2 cellular contexts compared by ENCODE assay signal in genomic region chr9:122220673-122221222, GRCh38.
TF ChIP-seq lines count a peak whose summit lies in the region.

No MANE protein-coding gene starts in this region.

TF ChIP-seq in HepG2, 621 proteins besides CTCF, POLR2A, EP300 and RAD21:
- TF ChIP-seq ZFP90 (CRISPR knock-in tag; IDR thresholded peaks at IDR 0.05; ENCODE audit: borderline replicate concordance) (no peak), CBX2 (IDR thresholded peaks at IDR 0.05; ENCODE audit: low read depth, low read length) (peak; percentile 51; the same call in 1 of the 2 replicates), CBX2 (CRISPR knock-in tag; IDR thresholded peaks at IDR 0.05; ENCODE audit: low read depth) (no peak), MAZ (IDR thresholded peaks at IDR 0.05; ENCODE audit: borderline replicate concordance, low read depth, low read length) (no peak), MAZ (CRISPR knock-in tag; IDR thresholded peaks at IDR 0.05; ENCODE audit: low read depth) (no peak)

TF ChIP-seq in WTC11, 78 proteins besides CTCF, POLR2A, EP300 and RAD21:
- TF ChIP-seq FOXP4 (CRISPR knock-in tag; IDR thresholded peaks at IDR 0.05) (no peak), FOXK1 (CRISPR knock-in tag; IDR thresholded peaks at IDR 0.05) (no peak), ZSCAN18 (CRISPR knock-in tag; IDR thresholded peaks at IDR 0.05) (no peak), JUN (CRISPR knock-in tag; IDR thresholded peaks at IDR 0.05) (no peak), MLX (CRISPR knock-in tag; IDR thresholded peaks at IDR 0.05) (no peak), E2F5 (CRISPR knock-in tag; IDR thresholded peaks at IDR 0.05) (no peak), AFF4 (CRISPR knock-in tag; IDR thresholded peaks at IDR 0.05; ENCODE audit: borderline replicate concordance) (no peak), EMX1 (CRISPR knock-in tag; IDR thresholded peaks at IDR 0.05) (no peak), SOX15 (CRISPR knock-in tag; IDR thresholded peaks at IDR 0.05) (no peak), ZNF121 (CRISPR knock-in tag; IDR thresholded peaks at IDR 0.05) (no peak), NR2C2 (CRISPR knock-in tag; IDR thresholded peaks at IDR 0.05) (no peak), ZNF317 (CRISPR knock-in tag; IDR thresholded peaks at IDR 0.05; ENCODE audit: borderline replicate concordance, low read depth) (no peak), ZNF671 (CRISPR knock-in tag; IDR thresholded peaks at IDR 0.05) (no peak), GTF2I (CRISPR knock-in tag; conservative IDR thresholded peaks at IDR 0.05) (no peak), ZBTB43 (CRISPR knock-in tag; IDR thresholded peaks at IDR 0.05) (no peak), NFE2L1 (CRISPR knock-in tag; IDR thresholded peaks at IDR 0.05) (no peak), SMAD4 (CRISPR knock-in tag; IDR thresholded peaks at IDR 0.05) (no peak)
- TF ChIP-seq, protein P1, sequence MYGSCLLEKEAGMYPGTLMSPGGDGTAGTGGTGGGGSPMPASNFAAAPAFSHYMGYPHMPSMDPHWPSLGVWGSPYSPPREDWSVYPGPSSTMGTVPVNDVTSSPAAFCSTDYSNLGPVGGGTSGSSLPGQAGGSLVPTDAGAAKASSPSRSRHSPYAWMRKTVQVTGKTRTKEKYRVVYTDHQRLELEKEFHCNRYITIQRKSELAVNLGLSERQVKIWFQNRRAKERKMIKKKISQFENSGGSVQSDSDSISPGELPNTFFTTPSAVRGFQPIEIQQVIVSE (CRISPR knock-in tag; IDR thresholded peaks at IDR 0.05; ENCODE audit: borderline replicate concordance), result no peak
- TF ChIP-seq, protein P2, sequence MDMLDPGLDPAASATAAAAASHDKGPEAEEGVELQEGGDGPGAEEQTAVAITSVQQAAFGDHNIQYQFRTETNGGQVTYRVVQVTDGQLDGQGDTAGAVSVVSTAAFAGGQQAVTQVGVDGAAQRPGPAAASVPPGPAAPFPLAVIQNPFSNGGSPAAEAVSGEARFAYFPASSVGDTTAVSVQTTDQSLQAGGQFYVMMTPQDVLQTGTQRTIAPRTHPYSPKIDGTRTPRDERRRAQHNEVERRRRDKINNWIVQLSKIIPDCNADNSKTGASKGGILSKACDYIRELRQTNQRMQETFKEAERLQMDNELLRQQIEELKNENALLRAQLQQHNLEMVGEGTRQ (CRISPR knock-in tag; IDR thresholded peaks at IDR 0.05), result no peak
- TF ChIP-seq, protein P3, sequence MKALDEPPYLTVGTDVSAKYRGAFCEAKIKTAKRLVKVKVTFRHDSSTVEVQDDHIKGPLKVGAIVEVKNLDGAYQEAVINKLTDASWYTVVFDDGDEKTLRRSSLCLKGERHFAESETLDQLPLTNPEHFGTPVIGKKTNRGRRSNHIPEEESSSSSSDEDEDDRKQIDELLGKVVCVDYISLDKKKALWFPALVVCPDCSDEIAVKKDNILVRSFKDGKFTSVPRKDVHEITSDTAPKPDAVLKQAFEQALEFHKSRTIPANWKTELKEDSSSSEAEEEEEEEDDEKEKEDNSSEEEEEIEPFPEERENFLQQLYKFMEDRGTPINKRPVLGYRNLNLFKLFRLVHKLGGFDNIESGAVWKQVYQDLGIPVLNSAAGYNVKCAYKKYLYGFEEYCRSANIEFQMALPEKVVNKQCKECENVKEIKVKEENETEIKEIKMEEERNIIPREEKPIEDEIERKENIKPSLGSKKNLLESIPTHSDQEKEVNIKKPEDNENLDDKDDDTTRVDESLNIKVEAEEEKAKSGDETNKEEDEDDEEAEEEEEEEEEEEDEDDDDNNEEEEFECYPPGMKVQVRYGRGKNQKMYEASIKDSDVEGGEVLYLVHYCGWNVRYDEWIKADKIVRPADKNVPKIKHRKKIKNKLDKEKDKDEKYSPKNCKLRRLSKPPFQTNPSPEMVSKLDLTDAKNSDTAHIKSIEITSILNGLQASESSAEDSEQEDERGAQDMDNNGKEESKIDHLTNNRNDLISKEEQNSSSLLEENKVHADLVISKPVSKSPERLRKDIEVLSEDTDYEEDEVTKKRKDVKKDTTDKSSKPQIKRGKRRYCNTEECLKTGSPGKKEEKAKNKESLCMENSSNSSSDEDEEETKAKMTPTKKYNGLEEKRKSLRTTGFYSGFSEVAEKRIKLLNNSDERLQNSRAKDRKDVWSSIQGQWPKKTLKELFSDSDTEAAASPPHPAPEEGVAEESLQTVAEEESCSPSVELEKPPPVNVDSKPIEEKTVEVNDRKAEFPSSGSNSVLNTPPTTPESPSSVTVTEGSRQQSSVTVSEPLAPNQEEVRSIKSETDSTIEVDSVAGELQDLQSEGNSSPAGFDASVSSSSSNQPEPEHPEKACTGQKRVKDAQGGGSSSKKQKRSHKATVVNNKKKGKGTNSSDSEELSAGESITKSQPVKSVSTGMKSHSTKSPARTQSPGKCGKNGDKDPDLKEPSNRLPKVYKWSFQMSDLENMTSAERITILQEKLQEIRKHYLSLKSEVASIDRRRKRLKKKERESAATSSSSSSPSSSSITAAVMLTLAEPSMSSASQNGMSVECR (CRISPR knock-in tag; IDR thresholded peaks at IDR 0.05; ENCODE audit: borderline replicate concordance), result no peak
